ENCODE assay signal across 24 cellular contexts in the genomic region with DNA sequence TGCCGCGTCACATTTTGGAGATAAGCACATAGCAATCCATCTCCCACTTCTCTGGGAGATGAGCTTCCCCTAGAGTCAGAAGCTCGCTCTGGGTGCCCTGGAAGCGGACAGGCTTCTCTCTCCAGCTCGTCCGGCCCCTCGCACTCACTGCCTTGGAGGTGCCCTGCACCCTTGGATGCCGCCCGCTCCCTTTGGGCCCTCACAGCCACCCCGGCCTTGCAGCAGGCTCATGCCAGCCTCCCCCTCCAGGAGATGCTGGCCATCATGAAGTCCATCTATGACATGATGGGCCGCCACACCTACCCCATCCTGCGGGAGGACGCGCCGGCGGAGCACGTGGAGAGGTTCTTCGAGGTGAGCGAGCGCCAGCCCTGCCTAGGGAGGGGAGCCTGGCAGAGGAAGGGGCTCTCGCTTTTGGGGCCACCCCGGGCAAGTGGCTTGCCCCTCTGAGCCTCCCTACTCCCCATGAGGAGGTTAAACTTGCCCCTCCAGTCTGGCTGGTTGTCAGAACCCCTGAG.
"Had no signal": no experiment of that assay in that cellular context is flagged by ENCODE, and none has a peak within 500 bp of the region (broad histone marks: within the 10 kb centered on the region; RNA-seq: fewer than 3 reads in every experiment).

No MANE protein-coding gene starts in this region.

- H3K79me2 ChIP-seq: parathyroid adenoma had no signal

- H3K4me3 ChIP-seq: colonic mucosa, dorsolateral prefrontal cortex, heart left ventricle, lower lobe of right lung, neural progenitor cell, psoas muscle, right lobe of liver, spleen, tibial artery had no signal

- H3K4me1 ChIP-seq: colonic mucosa, lower lobe of right lung, parathyroid adenoma, psoas muscle had no signal

- H3K4me1 Mint-ChIP-seq: memory B cell had no signal

- H3K4me3 Mint-ChIP-seq: memory B cell; natural killer cell treated with Interleukin-12 subunit alpha and Interleukin-12 subunit beta and Interleukin-15 and Interleukin-18, amount 100 ng/mL, for 72 hours; neural progenitor cell; stimulated activated memory B cell treated with anti-CD40 and anti-IgM and Interleukin-4, amounts not matched to agents 10 μg/mL and 1 μg/mL and 100 μg/mL, for 72 hours; stimulated activated naive CD8-positive, alpha-beta T cell treated with anti-CD3 and anti-CD28 coated beads, Interleukin-15, Interleukin-2, amounts not matched to agents 100 ng/mL and 50 ng/mL, for 24 hours had no signal

- H3K27ac ChIP-seq: colonic mucosa, dorsolateral prefrontal cortex, heart left ventricle, lower lobe of right lung, neural progenitor cell, parathyroid adenoma, psoas muscle, right lobe of liver, spleen, tibial artery had no signal

- DNase-seq: effector CD8-positive, alpha-beta T cell; heart left ventricle; hippocampal formation; kidney glomerular epithelial cell; lower lobe of right lung; midbrain; occipital lobe; psoas muscle; retina; spleen; stimulated activated CD4-positive, alpha-beta T cell treated with anti-CD3 and anti-CD28 coated beads, Interleukin-15, amount 100 ng/mL, for 24 hours; stimulated activated CD4-positive, alpha-beta T cell treated with anti-CD3 and anti-CD28 coated beads, Interleukin-1b, Interleukin-23, amount 100 ng/mL, for 48 hours; stimulated activated CD4-positive, alpha-beta T cell treated with anti-CD3 and anti-CD28 coated beads, Interleukin-4, amount 100 ng/mL, for 24 hours had no signal

- ATAC-seq: esophagus mucosa; heart left ventricle; lower lobe of right lung; natural killer cell treated with Interleukin-12 subunit alpha and Interleukin-12 subunit beta and Interleukin-15 and Interleukin-18, amount 100 ng/mL, for 72 hours; psoas muscle; right lobe of liver; stimulated activated memory B cell treated with anti-CD40 and anti-IgM and Interleukin-4, amounts not matched to agents 10 μg/mL and 1 μg/mL and 100 μg/mL, for 72 hours had no signal

- H3K36me3 ChIP-seq: colonic mucosa, lower lobe of right lung, neural progenitor cell, right lobe of liver had no signal

- H3K9me3 Mint-ChIP-seq: memory B cell; natural killer cell treated with Interleukin-12 subunit alpha and Interleukin-12 subunit beta and Interleukin-15 and Interleukin-18, amount 100 ng/mL, for 72 hours; neural progenitor cell; stimulated activated memory B cell treated with anti-CD40 and anti-IgM and Interleukin-4, amounts not matched to agents 10 μg/mL and 1 μg/mL and 100 μg/mL, for 72 hours; stimulated activated naive CD8-positive, alpha-beta T cell treated with anti-CD3 and anti-CD28 coated beads, Interleukin-15, Interleukin-2, amounts not matched to agents 100 ng/mL and 50 ng/mL, for 24 hours had no signal

- H3K36me3 Mint-ChIP-seq: memory B cell; natural killer cell treated with Interleukin-12 subunit alpha and Interleukin-12 subunit beta and Interleukin-15 and Interleukin-18, amount 100 ng/mL, for 72 hours; neural progenitor cell; stimulated activated memory B cell treated with anti-CD40 and anti-IgM and Interleukin-4, amounts not matched to agents 10 μg/mL and 1 μg/mL and 100 μg/mL, for 72 hours had no signal

- H3K27me3 ChIP-seq: colonic mucosa, dorsolateral prefrontal cortex, heart left ventricle, neural progenitor cell, right lobe of liver had no signal

- H3K4me2 ChIP-seq: neural progenitor cell had no signal

- H3K27ac Mint-ChIP-seq: memory B cell; natural killer cell treated with Interleukin-12 subunit alpha and Interleukin-12 subunit beta and Interleukin-15 and Interleukin-18, amount 100 ng/mL, for 72 hours; neural progenitor cell; stimulated activated memory B cell treated with anti-CD40 and anti-IgM and Interleukin-4, amounts not matched to agents 10 μg/mL and 1 μg/mL and 100 μg/mL, for 72 hours; stimulated activated naive CD8-positive, alpha-beta T cell treated with anti-CD3 and anti-CD28 coated beads, Interleukin-15, Interleukin-2, amounts not matched to agents 100 ng/mL and 50 ng/mL, for 24 hours had no signal

- H2AFZ ChIP-seq: neural progenitor cell, parathyroid adenoma had no signal
